Comparison of ENCODE assay signal across 8 cellular contexts in the genomic region with DNA sequence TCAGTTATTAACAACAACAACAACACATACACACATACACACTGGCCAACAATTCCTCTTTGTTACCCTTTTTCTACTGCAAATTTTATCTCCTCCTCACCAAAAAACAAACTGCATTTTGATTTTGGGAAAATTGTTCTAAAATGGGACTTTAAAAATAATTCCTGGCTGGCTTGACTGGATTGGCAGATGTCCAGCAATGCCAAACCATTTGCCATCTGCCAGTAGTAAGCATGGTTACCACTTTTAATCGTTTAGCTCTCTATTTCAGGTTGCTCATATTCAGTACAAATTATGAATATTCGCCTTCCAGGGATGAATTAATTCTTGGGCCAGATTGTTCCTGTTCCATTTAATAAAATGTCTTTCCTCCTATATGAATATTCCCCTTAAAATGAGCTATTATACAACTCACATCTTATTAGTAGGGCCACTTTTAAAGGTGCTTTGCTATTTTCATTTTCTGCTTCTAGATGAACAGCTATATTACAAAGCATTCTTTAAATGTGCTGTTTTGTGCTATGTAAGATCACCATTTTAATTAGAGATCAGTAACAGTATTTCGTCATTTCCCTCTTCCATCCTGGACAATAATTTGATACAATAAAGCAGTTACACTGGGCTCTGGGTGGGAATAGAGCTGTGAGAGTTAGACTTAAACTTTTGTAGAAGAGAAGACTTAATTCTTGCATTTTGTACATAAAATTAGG. TPM values are rescaled to one million over a fixed set of nuclear protein-coding genes. Genes with fewer than 3 reads are reported as not detected.
DNase-seq lines count a peak whose midpoint lies in the region; ATAC-seq and TF ChIP-seq lines count a peak whose summit lies in the region.

No MANE protein-coding gene starts in this region.

- TF ChIP-seq CTCF in right lobe of liver (IDR thresholded peaks at IDR 0.05) (no peak), transverse colon (IDR thresholded peaks at IDR 0.05) (no peak)

- no peaks in the 10 kb centered on the region for H3K9me3 Mint-ChIP-seq in activated naive CD4-positive, alpha-beta T cell treated with anti-CD3 and anti-CD28 coated beads for 36 hours

- in situ Hi-C loops in transverse colon (cut with MboI; ENCODE audit: low pct_ligation_motif_present in 1 of 4, low pct_unique_long_range_greater_than_20kb in 1 of 4, low sequenced_read_pairs in 3 of 4): no loop called here

- DNase-seq in activated naive CD4-positive, alpha-beta T cell treated with anti-CD3 and anti-CD28 coated beads for 36 hours: no peak
- DNase-seq in activated naive CD4-positive, alpha-beta T cell treated with anti-CD3 and anti-CD28 coated beads, Interleukin-2, amount 50 U/mL, for 16 hours: no peak
- DNase-seq in right lobe of liver (no peak), transverse colon (no peak), Kasumi-1 (lab: John Stamatoyannopoulos, UW) (no peak), AML-193 (lab: John Stamatoyannopoulos, UW) (no peak)

- TF ChIP-seq POLR2A in right lobe of liver (IDR thresholded peaks at IDR 0.05) (no peak), transverse colon (IDR thresholded peaks at IDR 0.05) (no peak)

- no peaks in the 10 kb centered on the region for H3K36me3 Mint-ChIP-seq in activated naive CD4-positive, alpha-beta T cell treated with anti-CD3 and anti-CD28 coated beads for 36 hours (ENCODE audit: low read depth)

- H3K27ac ChIP-seq in angular gyrus (ENCODE audit: low read depth, low read length) (peak overlapping the region; percentile 92), right lobe of liver (peak overlapping the region; percentile 80 to 90 (median 87)), transverse colon (peak overlapping the region; percentile 54 to 80 (median 76))

- peak overlapping the region; percentile 10 to 44 (median 38) for H3K4me3 ChIP-seq in right lobe of liver
- peak overlapping the region in 2 of 4 donors; percentile 13 to 22 for H3K4me3 ChIP-seq in transverse colon

- TF ChIP-seq EP300 in transverse colon (IDR thresholded peaks at IDR 0.05; ENCODE audit: low read depth): no peak

- H3K27me3 ChIP-seq in right lobe of liver (no peaks in the 10 kb centered on the region), transverse colon (no peaks in the 10 kb centered on the region)

- ATAC-seq in right lobe of liver (peak in 3 of 4 donors; percentile 23 to 44 (median 25)), HG03097 (IDR thresholded peaks at IDR 0.05; ENCODE audit: low FRiP score, unreplicated experiment) (no peak)

- peak overlapping the region; percentile 38 for H3K27ac Mint-ChIP-seq in activated naive CD4-positive, alpha-beta T cell treated with anti-CD3 and anti-CD28 coated beads for 36 hours

- CTCF ChIA-PET in activated naive CD4-positive, alpha-beta T cell treated with anti-CD3 and anti-CD28 coated beads for 36 hours (lab: Charles Lee): interaction anchor here (0.8 to 3.0 kb wide), 5 partner anchors 9 to 131 kb away, joined by 3 to 14 read pairs (median 5); no protein-coding TSS in a partner anchor

- no peaks in the 10 kb centered on the region for H3K27me3 Mint-ChIP-seq in activated naive CD4-positive, alpha-beta T cell treated with anti-CD3 and anti-CD28 coated beads for 36 hours (ENCODE audit: low read depth)

- peak overlapping the region; percentile 54 for H3K4me3 Mint-ChIP-seq in activated naive CD4-positive, alpha-beta T cell treated with anti-CD3 and anti-CD28 coated beads for 36 hours

- peaks cover 45% of the 10 kb centered on the region for H3K4me1 Mint-ChIP-seq in activated naive CD4-positive, alpha-beta T cell treated with anti-CD3 and anti-CD28 coated beads for 36 hours (ENCODE audit: low read depth)

- H3K9me3 ChIP-seq in right lobe of liver (no peaks in the 10 kb centered on the region), transverse colon (no peaks in the 10 kb centered on the region)

- 28% methylated on average over 3 of the region's 3 CpGs for WGBS in right lobe of liver (ENCODE audit: insufficient coverage, low coverage, low lambda C conversion rate, missing lambda C conversion rate)
- WGBS in transverse colon (ENCODE audit: low coverage in 1 of 2), 2 donors: 35 to 47% methylated on average over 3 of the region's 3 CpGs

- intact Hi-C loops in activated naive CD4-positive, alpha-beta T cell treated with anti-CD3 and anti-CD28 coated beads for 36 hours (cut with micrococcal nuclease): loop anchor here (2.0 kb wide), 1 partner anchor 18 kb away; no protein-coding TSS in a partner anchor
- intact Hi-C loops in right lobe of liver (cut with DNase I) (no loop called here), transverse colon (cut with DNase I; ENCODE audit: low total_unique reads) (no loop called here)

- peaks cover 0 to 23% (median 11%) of the 10 kb centered on the region in 4 donors for H3K4me1 ChIP-seq in right lobe of liver
- peaks cover 12 to 42% (median 28%) of the 10 kb centered on the region in 4 donors for H3K4me1 ChIP-seq in transverse colon

- H3K36me3 ChIP-seq in right lobe of liver: no peaks in the 10 kb centered on the region
- no peaks in the 10 kb centered on the region for H3K36me3 ChIP-seq in transverse colon

RNA-seq across cellular contexts. Expression of gene SMNDC1, which starts 35.6 kb away (rescaled TPM):
- 10 to 100 TPM; 42.4 to 46.2 TPM for total RNA-seq in activated naive CD4-positive, alpha-beta T cell treated with anti-CD3 and anti-CD28 coated beads for 36 hours
- total RNA-seq in right lobe of liver (10 to 100 TPM in 2 of 6 experiments, 1 to 10 TPM in 4; 5.1 to 13.3 (median 9.1) TPM), transverse colon (10 to 100 TPM in 1 of 4 donors, 1 to 10 TPM in 3; 3.6 to 15.7 (median 8.9) TPM)
